Comparison of ENCODE assay signal across 1 cellular context in genomic region chr14:23237772-23238594, GRCh38.
TF ChIP-seq lines count a peak whose summit lies in the region.

Gene RNF212B, plus strand, starts transcription at chr14:23237936. Its CDS starts 2,410 bp downstream, at chr14:23240346.

TF ChIP-seq in HepG2, 621 proteins besides CTCF, POLR2A, EP300 and RAD21 (continued from another document and continues in another):
- TF ChIP-seq ZNF609 (CRISPR knock-in tag; IDR thresholded peaks at IDR 0.05; ENCODE audit: borderline replicate concordance): 0 out of 2 replicates have a peak, but pooled peaks have one; percentile 60
- peak; percentile 41; the same call in 1 of the 2 replicates for TF ChIP-seq ZNF12 (CRISPR knock-in tag; IDR thresholded peaks at IDR 0.05)
- no peak for TF ChIP-seq FOXO4 (CRISPR knock-in tag; conservative IDR thresholded peaks at IDR 0.05)
- TF ChIP-seq ZNF501 (CRISPR knock-in tag; IDR thresholded peaks at IDR 0.05): peak; percentile 53; the same call in 1 of the 2 replicates
- peak; percentile 39; the same call in 1 of the 2 replicates for TF ChIP-seq HOXA5 (CRISPR knock-in tag; IDR thresholded peaks at IDR 0.05)
- TF ChIP-seq FOXJ3 (CRISPR knock-in tag; IDR thresholded peaks at IDR 0.05; ENCODE audit: borderline replicate concordance): no peak
- 0 out of 2 replicates have a peak, but pooled peaks have one; percentile 31 for TF ChIP-seq PAWR (CRISPR knock-in tag; IDR thresholded peaks at IDR 0.05; ENCODE audit: borderline replicate concordance)
- TF ChIP-seq ZNF296 (CRISPR knock-in tag; conservative IDR thresholded peaks at IDR 0.05): no peak
- 0 out of 2 replicates have a peak, but pooled peaks have one; percentile 18 for TF ChIP-seq IKZF5 (CRISPR knock-in tag; IDR thresholded peaks at IDR 0.05)
- TF ChIP-seq PATZ1 (CRISPR knock-in tag; IDR thresholded peaks at IDR 0.05): 0 out of 2 replicates have a peak, but pooled peaks have one; percentile 30
- TF ChIP-seq CBX2 (IDR thresholded peaks at IDR 0.05; ENCODE audit: low read depth, low read length): peak; percentile 67; the same call in 1 of the 2 replicates
- no peak for TF ChIP-seq CBX2 (CRISPR knock-in tag; IDR thresholded peaks at IDR 0.05; ENCODE audit: low read depth)
- TF ChIP-seq ZNF557 (CRISPR knock-in tag; IDR thresholded peaks at IDR 0.05): no peak
- no peak for TF ChIP-seq ZFP62 (CRISPR knock-in tag; IDR thresholded peaks at IDR 0.05)
- TF ChIP-seq ZNF598 (CRISPR knock-in tag; IDR thresholded peaks at IDR 0.05; ENCODE audit: borderline replicate concordance): peak; percentile 88; the same call in 1 of the 2 replicates
- TF ChIP-seq SMC3 (IDR thresholded peaks at IDR 0.05; ENCODE audit: low read length): no peak
- 0 out of 2 replicates have a peak, but pooled peaks have one; percentile 47 for TF ChIP-seq MYC (CRISPR knock-in tag; IDR thresholded peaks at IDR 0.05; ENCODE audit: borderline replicate concordance)
- peak; percentile 40; the same call in 1 of the 2 replicates for TF ChIP-seq THAP11 (CRISPR knock-in tag; IDR thresholded peaks at IDR 0.05)
- TF ChIP-seq ZNF614 (CRISPR knock-in tag; IDR thresholded peaks at IDR 0.05; ENCODE audit: borderline replicate concordance): peak; percentile 63; the same call in 1 of the 2 replicates
- TF ChIP-seq ZNF276 (CRISPR knock-in tag; IDR thresholded peaks at IDR 0.05; ENCODE audit: low read depth): peak; percentile 77; the same call in 1 of the 2 replicates
- no peak for TF ChIP-seq TRAFD1 (CRISPR knock-in tag; IDR thresholded peaks at IDR 0.05; ENCODE audit: borderline replicate concordance)
- peak; percentile 90 for TF ChIP-seq E2F1 (CRISPR knock-in tag; IDR thresholded peaks at IDR 0.05)
- peak; percentile 95; the same call in 1 of the 2 replicates for TF ChIP-seq FOXC1 (CRISPR knock-in tag; IDR thresholded peaks at IDR 0.05; ENCODE audit: borderline replicate concordance)
- TF ChIP-seq HMG20B (CRISPR knock-in tag; conservative IDR thresholded peaks at IDR 0.05): 0 out of 2 replicates have a peak, but pooled peaks have one; percentile 9
- peak; percentile 20; the same call in 1 of the 2 replicates for TF ChIP-seq SPEN (CRISPR knock-in tag; IDR thresholded peaks at IDR 0.05; ENCODE audit: low read depth)
- 0 out of 2 replicates have a peak, but pooled peaks have one; percentile 39 for TF ChIP-seq KLF12 (CRISPR knock-in tag; IDR thresholded peaks at IDR 0.05; ENCODE audit: borderline replicate concordance)
- no peak for TF ChIP-seq THAP8 (CRISPR knock-in tag; IDR thresholded peaks at IDR 0.05; ENCODE audit: borderline replicate concordance)
- no peak for TF ChIP-seq CREB3 (CRISPR knock-in tag; IDR thresholded peaks at IDR 0.05)
- TF ChIP-seq TFDP2 (CRISPR knock-in tag; IDR thresholded peaks at IDR 0.05): peak; percentile 92
- 0 out of 2 replicates have a peak, but pooled peaks have one; percentile 72 for TF ChIP-seq IRF1 (CRISPR knock-in tag; IDR thresholded peaks at IDR 0.05; ENCODE audit: low read depth)
- no peak for TF ChIP-seq GRHL1 (CRISPR knock-in tag; conservative IDR thresholded peaks at IDR 0.05)
- no peak for TF ChIP-seq NR2F6 (IDR thresholded peaks at IDR 0.05)
- TF ChIP-seq NR2F6 (CRISPR knock-in tag; IDR thresholded peaks at IDR 0.05): no peak
- TF ChIP-seq ZFYVE20 (CRISPR knock-in tag; IDR thresholded peaks at IDR 0.05; ENCODE audit: borderline replicate concordance, low read depth): 0 out of 2 replicates have a peak, but pooled peaks have one; percentile 21
